9 cellular contexts compared by ENCODE assay signal in genomic region chr10:102396751-102397151, GRCh38. TPM values are rescaled to one million over a fixed set of nuclear protein-coding genes. Genes with fewer than 3 reads are reported as not detected.
DNase-seq lines count a peak whose midpoint lies in the region; ATAC-seq and TF ChIP-seq lines count a peak whose summit lies in the region.
"Had no signal": no experiment of that assay in that cellular context is flagged by ENCODE, and none has a peak within 500 bp of the region (broad histone marks: within the 10 kb centered on the region; RNA-seq: fewer than 3 reads in every experiment).

No MANE protein-coding gene starts in this region.

- H3K27ac ChIP-seq in SJSA1 (peak overlapping the region; percentile 60; the same call in 1 of the 2 replicates), foreskin keratinocyte (peak overlapping the region; percentile 97)

- peaks cover 52% of the 10 kb centered on the region for H3K36me3 ChIP-seq in SJSA1

- DNase-seq in activated CD4-positive, alpha-beta T cell treated with anti-CD3 and anti-CD28 coated beads for 36 hours: no peak
- no peak for DNase-seq in activated CD4-positive, alpha-beta T cell treated with anti-CD3 and anti-CD28 coated beads for 48 hours
- DNase-seq in SJSA1 (ENCODE audit: low read depth in 1 of 2, low spot score in 2 of 2): no peak
- no peak for DNase-seq in foreskin keratinocyte
- no peak for DNase-seq in stimulated activated effector memory CD8-positive, alpha-beta T cell treated with anti-CD3 and anti-CD28 coated beads, Interleukin-12 subunit alpha, Interleukin-12 subunit beta, amount 100 ng/mL, for 72 hours (ENCODE audit: low spot score in 2 of 2)
- no peak for DNase-seq in NCI-H2196 (lab: John Stamatoyannopoulos, UW; ENCODE audit: unreplicated experiment)
- DNase-seq in OCI-M1 (lab: John Stamatoyannopoulos, UW): no peak
- DNase-seq: NCI-H748 treated with DMSO at 0.1 percent for 48 hours had no signal

- intact Hi-C loops in activated CD4-positive, alpha-beta T cell treated with anti-CD3 and anti-CD28 coated beads for 36 hours (cut with DNase I, micrococcal nuclease): loop anchor here (5.0 to 10.0 kb wide), 4 partner anchors 36 to 564 kb away; partner anchors contain the start of genes CUEDC2 (in 1 of the 2) and TRIM8 (in 1 of the 2)

- H3K27me3 Mint-ChIP-seq in activated CD4-positive, alpha-beta T cell treated with anti-CD3 and anti-CD28 coated beads for 36 hours: no peaks in the 10 kb centered on the region

- H3K4me1 ChIP-seq in SJSA1 (replicated peaks) (peaks cover 40% of the 10 kb centered on the region), foreskin keratinocyte (peaks cover 9% of the 10 kb centered on the region)

- POLR2A ChIA-PET in activated CD4-positive, alpha-beta T cell treated with anti-CD3 and anti-CD28 coated beads for 36 hours (lab: Charles Lee): interaction anchor here (0.9 kb wide), 1 partner anchor 11 kb away, joined by 6 read pairs; no protein-coding TSS in a partner anchor

- CTCF ChIA-PET in activated CD4-positive, alpha-beta T cell treated with anti-CD3 and anti-CD28 coated beads for 36 hours (lab: Charles Lee): interaction anchor here (1.1 to 7.6 kb wide), 5 partner anchors 10 to 264 kb away, joined by 3 to 67 read pairs (median 16); partner anchors contain the start of genes FBXL15 and PPRC1

- peaks cover 54% of the 10 kb centered on the region for H3K4me1 Mint-ChIP-seq in activated CD4-positive, alpha-beta T cell treated with anti-CD3 and anti-CD28 coated beads for 36 hours
- peaks cover 47% of the 10 kb centered on the region for H3K4me1 Mint-ChIP-seq in stimulated activated effector memory CD8-positive, alpha-beta T cell treated with anti-CD3 and anti-CD28 coated beads, Interleukin-12 subunit alpha, Interleukin-12 subunit beta, amount 100 ng/mL, for 72 hours

- no peak for TF ChIP-seq CTCF in foreskin keratinocyte (conservative IDR thresholded peaks at IDR 0.05)

- H3K4me3 Mint-ChIP-seq in activated CD4-positive, alpha-beta T cell treated with anti-CD3 and anti-CD28 coated beads for 36 hours: peak overlapping the region; percentile 95
- H3K4me3 Mint-ChIP-seq in stimulated activated effector memory CD8-positive, alpha-beta T cell treated with anti-CD3 and anti-CD28 coated beads, Interleukin-12 subunit alpha, Interleukin-12 subunit beta, amount 100 ng/mL, for 72 hours: peak overlapping the region; percentile 91

- H3K4me3 ChIP-seq in SJSA1: no peak overlapping the region

- no peak for ATAC-seq in activated CD4-positive, alpha-beta T cell treated with anti-CD3 and anti-CD28 coated beads for 36 hours
- ATAC-seq in foreskin keratinocyte (no peak), GM19395 (IDR thresholded peaks at IDR 0.05; ENCODE audit: unreplicated experiment) (no peak)
- no peak for ATAC-seq in stimulated activated effector memory CD8-positive, alpha-beta T cell treated with anti-CD3 and anti-CD28 coated beads, Interleukin-12 subunit alpha, Interleukin-12 subunit beta, amount 100 ng/mL, for 72 hours

- peak overlapping the region; percentile 98 for H3K27ac Mint-ChIP-seq in activated CD4-positive, alpha-beta T cell treated with anti-CD3 and anti-CD28 coated beads for 36 hours
- peak overlapping the region; percentile 98 for H3K27ac Mint-ChIP-seq in stimulated activated effector memory CD8-positive, alpha-beta T cell treated with anti-CD3 and anti-CD28 coated beads, Interleukin-12 subunit alpha, Interleukin-12 subunit beta, amount 100 ng/mL, for 72 hours

- H3K9me3 ChIP-seq in SJSA1 (replicated peaks): no peaks in the 10 kb centered on the region; the same call in 1 of the 2 replicates

- H3K9me3 Mint-ChIP-seq in activated CD4-positive, alpha-beta T cell treated with anti-CD3 and anti-CD28 coated beads for 36 hours (ENCODE audit: low read depth): no peaks in the 10 kb centered on the region
- H3K9me3 Mint-ChIP-seq in stimulated activated effector memory CD8-positive, alpha-beta T cell treated with anti-CD3 and anti-CD28 coated beads, Interleukin-12 subunit alpha, Interleukin-12 subunit beta, amount 100 ng/mL, for 72 hours: no peaks in the 10 kb centered on the region

- peaks cover 62% of the 10 kb centered on the region for H3K36me3 Mint-ChIP-seq in activated CD4-positive, alpha-beta T cell treated with anti-CD3 and anti-CD28 coated beads for 36 hours (ENCODE audit: low read depth)
- peaks cover 74% of the 10 kb centered on the region for H3K36me3 Mint-ChIP-seq in stimulated activated effector memory CD8-positive, alpha-beta T cell treated with anti-CD3 and anti-CD28 coated beads, Interleukin-12 subunit alpha, Interleukin-12 subunit beta, amount 100 ng/mL, for 72 hours

- H3K27me3 ChIP-seq in SJSA1 (replicated peaks): no peaks in the 10 kb centered on the region; the same call in 1 of the 2 replicates
- H3K27me3 ChIP-seq in foreskin keratinocyte: no peaks in the 10 kb centered on the region

RNA-seq across cellular contexts. Expression of gene NFKB2, which starts 1.2 kb away (rescaled TPM):
- total RNA-seq in activated CD4-positive, alpha-beta T cell treated with anti-CD3 and anti-CD28 coated beads for 36 hours: 100 to 1,000 TPM; 228 to 238 TPM
- 28.8 and 37.2 TPM in 2 replicates for total RNA-seq in SJSA1 (2014; rRNA removed; shearing (Covaris generic))
- total RNA-seq in foreskin keratinocyte: 35.5 and 40.2 TPM in 2 replicates
- 33.3 and 34.9 TPM in 2 replicates for polyA plus RNA-seq in foreskin keratinocyte

RNA-seq across cellular contexts. Expression of gene PSD, which starts 21.8 kb away (rescaled TPM):
- total RNA-seq in activated CD4-positive, alpha-beta T cell treated with anti-CD3 and anti-CD28 coated beads for 36 hours: 10 to 100 TPM in 1 of 2 experiments, 1 to 10 TPM in 1; 9.1 to 11.2 TPM
- total RNA-seq in SJSA1 (2014; rRNA removed; shearing (Covaris generic)): 0.08 TPM in 1 of 2 replicates, not detected in the other
- 0.14 and 0.24 TPM in 2 replicates for total RNA-seq in foreskin keratinocyte
- polyA plus RNA-seq in foreskin keratinocyte: 0.09 and 0.15 TPM in 2 replicates

RNA-seq across cellular contexts. Expression of gene FBXL15, which starts 23.9 kb away (rescaled TPM):
- 10 to 100 TPM in 1 of 2 experiments, 1 to 10 TPM in 1; 5.4 to 11.9 TPM for total RNA-seq in activated CD4-positive, alpha-beta T cell treated with anti-CD3 and anti-CD28 coated beads for 36 hours
- total RNA-seq in SJSA1 (2014; rRNA removed; shearing (Covaris generic)): 11.0 and 40.1 TPM in 2 replicates
- 5.5 and 5.9 TPM in 2 replicates for total RNA-seq in foreskin keratinocyte
- polyA plus RNA-seq in foreskin keratinocyte: 7.6 and 8.5 TPM in 2 replicates

RNA-seq across cellular contexts. Expression of gene CUEDC2, which starts 35.6 kb away (rescaled TPM):
- total RNA-seq in activated CD4-positive, alpha-beta T cell treated with anti-CD3 and anti-CD28 coated beads for 36 hours: 10 to 100 TPM; 60.8 to 72.7 TPM
- 50.7 and 57.9 TPM in 2 replicates for total RNA-seq in SJSA1 (2014; rRNA removed; shearing (Covaris generic))
- 55.1 and 61.7 TPM in 2 replicates for total RNA-seq in foreskin keratinocyte
- polyA plus RNA-seq in foreskin keratinocyte: 106 and 109 TPM in 2 replicates

RNA-seq across cellular contexts. Expression of gene C10orf95, which starts 54.6 kb away (rescaled TPM):
- under 1 TPM; 0.27 to 0.32 TPM for total RNA-seq in activated CD4-positive, alpha-beta T cell treated with anti-CD3 and anti-CD28 coated beads for 36 hours
- total RNA-seq in SJSA1 (2014; rRNA removed; shearing (Covaris generic)): not detected in 2 replicates
- total RNA-seq in foreskin keratinocyte: 0.48 and 0.49 TPM in 2 replicates
- polyA plus RNA-seq in foreskin keratinocyte: 0.67 and 0.78 TPM in 2 replicates
